Comparison of ENCODE assay signal across 9 cellular contexts in the genomic region with DNA sequence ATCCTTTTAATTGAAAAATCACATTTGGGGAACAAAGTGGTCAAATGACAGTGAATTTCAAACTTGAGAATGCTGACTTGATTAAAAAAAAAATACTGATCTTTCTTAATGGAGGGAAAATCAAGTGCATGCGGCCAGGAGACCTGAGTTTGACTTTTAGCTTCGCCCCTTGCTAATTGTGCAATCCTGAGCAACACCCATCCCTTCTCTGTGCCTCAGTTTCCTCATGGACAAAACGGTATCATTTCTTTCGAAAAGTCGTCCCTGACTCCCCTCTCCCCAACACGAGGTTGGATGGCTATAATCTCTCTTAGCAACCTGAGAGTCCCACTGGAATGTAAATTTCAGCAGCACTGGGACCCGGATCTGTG. TPM values are rescaled to one million over a fixed set of nuclear protein-coding genes. Genes with fewer than 3 reads are reported as not detected.
DNase-seq lines count a peak whose midpoint lies in the region; ATAC-seq, FAIRE-seq and TF ChIP-seq lines count a peak whose summit lies in the region.
"Had no signal": no experiment of that assay in that cellular context is flagged by ENCODE, and none has a peak within 500 bp of the region (broad histone marks: within the 10 kb centered on the region; RNA-seq: fewer than 3 reads in every experiment).

No MANE protein-coding gene starts in this region.

- H3K4me3 Mint-ChIP-seq in activated T-cell treated with anti-CD3 and anti-CD28 coated beads, Interleukin-2, amount 50 U/mL, for 4 hours, result peak overlapping the region; percentile 66
- H3K4me3 Mint-ChIP-seq in activated CD8-positive, alpha-beta memory T cell treated with anti-CD3 and anti-CD28 coated beads, Interleukin-2, amount 10 ng/mL, durations not matched to agents 7 days and 5 days, result no peak overlapping the region

- peaks cover 58% of the 10 kb centered on the region for H3K27me3 Mint-ChIP-seq in activated T-cell treated with anti-CD3 and anti-CD28 coated beads, Interleukin-2, amount 50 U/mL, for 4 hours (ENCODE audit: low read depth)
- H3K27me3 Mint-ChIP-seq in activated CD8-positive, alpha-beta memory T cell treated with anti-CD3 and anti-CD28 coated beads, Interleukin-2, amount 10 ng/mL, durations not matched to agents 7 days and 5 days, result peaks cover 61% of the 10 kb centered on the region

- ATAC-seq in activated T-cell treated with anti-CD3 and anti-CD28 coated beads, Interleukin-2, amount 50 U/mL, for 4 hours, result no peak
- no peak for ATAC-seq in activated CD8-positive, alpha-beta memory T cell treated with anti-CD3 and anti-CD28 coated beads, Interleukin-2, amount 10 ng/mL, durations not matched to agents 7 days and 5 days

- H3K9ac ChIP-seq in kidney (ENCODE audit: low read length in 2 of 2) (no peak overlapping the region), stomach smooth muscle (ENCODE audit: low read length in 2 of 2) (no peak overlapping the region)

- no peak for FAIRE-seq in kidney (lab: Jason Lieb, UNC)

- no peak overlapping the region for H3K27ac Mint-ChIP-seq in activated CD8-positive, alpha-beta memory T cell treated with anti-CD3 and anti-CD28 coated beads, Interleukin-2, amount 10 ng/mL, durations not matched to agents 7 days and 5 days
- H3K27ac Mint-ChIP-seq: CD4-positive, CD25-positive, alpha-beta regulatory T cell had no signal

- intact Hi-C loops in kidney (cut with DNase I), result loop anchor here (5.0 kb wide), 1 partner anchor 650 kb away; no protein-coding TSS in a partner anchor
- intact Hi-C loops in posterior cingulate gyrus (cut with DNase I), result loop anchor here (5.0 to 10.0 kb wide), 4 partner anchors 122 to 875 kb away; no protein-coding TSS in a partner anchor

- H3K4me1 Mint-ChIP-seq in activated T-cell treated with anti-CD3 and anti-CD28 coated beads, Interleukin-2, amount 50 U/mL, for 4 hours (ENCODE audit: low read depth), result peaks cover 13% of the 10 kb centered on the region
- H3K4me1 Mint-ChIP-seq in activated CD8-positive, alpha-beta memory T cell treated with anti-CD3 and anti-CD28 coated beads, Interleukin-2, amount 10 ng/mL, durations not matched to agents 7 days and 5 days, result peaks cover 4% of the 10 kb centered on the region

- no peak for TF ChIP-seq CTCF in astrocyte of the cerebellum (IDR thresholded peaks at IDR 0.05; ENCODE audit: low read depth, low read length, missing control alignments)
- no peak for TF ChIP-seq CTCF in kidney (IDR thresholded peaks at IDR 0.05; ENCODE audit: borderline replicate concordance, extremely low read depth, insufficient read depth)

- no peaks in the 10 kb centered on the region for H3K9me3 Mint-ChIP-seq in activated T-cell treated with anti-CD3 and anti-CD28 coated beads, Interleukin-2, amount 50 U/mL, for 4 hours
- H3K9me3 Mint-ChIP-seq in activated CD8-positive, alpha-beta memory T cell treated with anti-CD3 and anti-CD28 coated beads, Interleukin-2, amount 10 ng/mL, durations not matched to agents 7 days and 5 days (ENCODE audit: low read depth), result no peaks in the 10 kb centered on the region
- H3K9me3 Mint-ChIP-seq: CD4-positive, CD25-positive, alpha-beta regulatory T cell had no signal

- H3K27ac ChIP-seq in kidney (ENCODE audit: low read depth in 2 of 2, low read length in 2 of 2), result no peak overlapping the region
- H3K27ac ChIP-seq in stomach smooth muscle (ENCODE audit: low read length), result no peak overlapping the region

- DNase-seq in activated T-cell treated with anti-CD3 and anti-CD28 coated beads, Interleukin-2, amount 50 U/mL, for 4 hours, result no peak
- no peak for DNase-seq in activated T-cell treated with anti-CD3 and anti-CD28 coated beads, Interleukin-2, amount 50 U/mL, for 48 hours
- DNase-seq in astrocyte of the cerebellum (ENCODE audit: low read depth) (no peak), kidney (no peak), posterior cingulate gyrus (no peak)
- DNase-seq in stimulated activated CD4-positive, alpha-beta T cell treated with anti-CD3 and anti-CD28 coated beads, Interleukin-4, amount 100 ng/mL, for 24 hours, result no peak
- no peak for DNase-seq in activated CD8-positive, alpha-beta memory T cell treated with anti-CD3 and anti-CD28 coated beads, Interleukin-2, amount 10 ng/mL, durations not matched to agents 7 days and 5 days

- in situ Hi-C loops in astrocyte of the cerebellum (cut with HindIII; ENCODE audit: low sequenced_read_pairs), result no loop called here

- H3K36me3 Mint-ChIP-seq in activated T-cell treated with anti-CD3 and anti-CD28 coated beads, Interleukin-2, amount 50 U/mL, for 4 hours (ENCODE audit: insufficient read depth), result no peaks in the 10 kb centered on the region
- no peaks in the 10 kb centered on the region for H3K36me3 Mint-ChIP-seq in activated CD8-positive, alpha-beta memory T cell treated with anti-CD3 and anti-CD28 coated beads, Interleukin-2, amount 10 ng/mL, durations not matched to agents 7 days and 5 days
- H3K36me3 Mint-ChIP-seq: CD4-positive, CD25-positive, alpha-beta regulatory T cell had no signal

- peaks cover 12 to 28% of the 10 kb centered on the region in 2 donors for H3K27me3 ChIP-seq in stomach smooth muscle (ENCODE audit: control insufficient read depth in 1 of 2, insufficient read depth in 2 of 2, low read length in 2 of 2)

- H3K4me1 ChIP-seq in kidney (ENCODE audit: control insufficient read depth in 1 of 2, insufficient read depth in 1 of 2, low read depth in 1 of 2, low read length in 2 of 2) (peaks cover 0 to 14% of the 10 kb centered on the region in 2 donors), stomach smooth muscle (ENCODE audit: control insufficient read depth, insufficient read depth, low read length) (peaks cover 25% of the 10 kb centered on the region)

- CTCF ChIA-PET in activated CD8-positive, alpha-beta memory T cell treated with anti-CD3 and anti-CD28 coated beads, Interleukin-2, amount 10 ng/mL, durations not matched to agents 7 days and 5 days (lab: Charles Lee), result interaction anchor here (1.2 to 3.3 kb wide), 2 partner anchors 46 to 650 kb away, joined by 3 to 10 read pairs; no protein-coding TSS in a partner anchor

- H3K36me3 ChIP-seq in kidney (ENCODE audit: control insufficient read depth in 1 of 2, insufficient read depth in 2 of 2, low read length in 2 of 2) (no peaks in the 10 kb centered on the region), stomach smooth muscle (ENCODE audit: control insufficient read depth in 2 of 2, insufficient read depth in 2 of 2, low read length in 2 of 2) (no peaks in the 10 kb centered on the region)

- H3K4me3 ChIP-seq in astrocyte of the cerebellum (ENCODE audit: low read depth, low read length) (peak overlapping the region; percentile 52), kidney (ENCODE audit: low read length in 2 of 2) (peak overlapping the region; percentile 47 to 66), stomach smooth muscle (ENCODE audit: low read length in 2 of 2) (peak overlapping the region; percentile 50 to 75)

- no peaks in the 10 kb centered on the region for H3K9me3 ChIP-seq in kidney (ENCODE audit: control insufficient read depth in 1 of 2, low read length in 2 of 2)
- H3K9me3 ChIP-seq in stomach smooth muscle (ENCODE audit: control insufficient read depth in 2 of 2, low read length in 2 of 2), result no peaks in the 10 kb centered on the region

RNA-seq across cellular contexts. Expression of gene FJX1, which starts 1.0 kb away (rescaled TPM):
- total RNA-seq in activated T-cell treated with anti-CD3 and anti-CD28 coated beads, Interleukin-2, amount 50 U/mL, for 4 hours, result 1 to 10 TPM; 1.5 to 2.7 (median 1.6) TPM
- total RNA-seq in kidney, result 7.9 TPM
- 4.2 TPM for polyA plus RNA-seq in kidney (ENCODE audit: insufficient read depth, low read depth, low replicate concordance)
- under 1 TPM in 1 of 2 experiments, not detected in 1; 0.33 TPM for total RNA-seq in activated CD8-positive, alpha-beta memory T cell treated with anti-CD3 and anti-CD28 coated beads, Interleukin-2, amount 10 ng/mL, durations not matched to agents 7 days and 5 days
- total RNA-seq: CD4-positive, CD25-positive, alpha-beta regulatory T cell had no signal
- polyA plus RNA-seq: CD4-positive, CD25-positive, alpha-beta regulatory T cell had no signal

RNA-seq across cellular contexts. Expression of gene TRIM44, which starts 45.3 kb away (rescaled TPM):
- total RNA-seq in activated T-cell treated with anti-CD3 and anti-CD28 coated beads, Interleukin-2, amount 50 U/mL, for 4 hours, result 10 to 100 TPM; 38.6 to 48.5 (median 45.3) TPM
- 88.9 TPM for total RNA-seq in kidney
- 14.5 TPM for polyA plus RNA-seq in kidney (ENCODE audit: insufficient read depth, low read depth, low replicate concordance)
- 10 to 100 TPM; 23.1 to 24.2 TPM for total RNA-seq in activated CD8-positive, alpha-beta memory T cell treated with anti-CD3 and anti-CD28 coated beads, Interleukin-2, amount 10 ng/mL, durations not matched to agents 7 days and 5 days
